ENCODE assay signal across 8 cellular contexts in the genomic region with DNA sequence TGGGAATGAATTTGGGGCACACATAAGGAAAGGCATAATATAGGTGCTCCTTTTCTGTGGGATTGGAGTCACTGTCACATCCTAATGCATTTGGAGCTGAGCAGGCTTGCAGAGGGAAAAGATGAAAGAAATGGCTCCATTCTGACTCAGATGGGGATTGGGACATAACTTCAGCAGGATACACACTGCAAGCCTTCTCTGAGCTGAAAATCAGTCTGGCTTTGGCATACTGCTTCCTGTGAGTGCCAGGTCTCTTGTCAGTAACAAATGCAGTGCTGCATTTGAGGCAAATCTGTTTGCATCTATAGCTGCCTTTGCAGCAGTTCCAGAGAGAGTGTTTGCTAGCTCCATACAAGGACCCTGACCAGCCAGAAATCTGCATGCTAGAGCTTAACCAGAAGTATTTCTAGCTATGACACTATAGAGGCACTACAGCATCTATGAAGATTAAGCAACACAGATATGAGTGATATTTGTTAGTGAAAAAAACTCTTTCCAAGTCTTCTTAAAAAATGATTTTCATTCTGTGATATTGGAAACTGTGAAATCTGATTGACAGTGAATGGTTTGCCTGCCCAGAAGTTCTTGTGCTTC.
DNase-seq lines count a peak whose midpoint lies in the region; ATAC-seq and TF ChIP-seq lines count a peak whose summit lies in the region.
"Not testable (repeated sequence)": the region's sequence is repeated elsewhere in the genome, so short reads cannot be mapped to it uniquely, and the experiment has no call there.

No MANE protein-coding gene starts in this region.

- not testable (repeated sequence) for H3K27me3 Mint-ChIP-seq in MCF 10A (ENCODE audit: insufficient read depth, unreplicated experiment)

- not testable (repeated sequence) for H4K8ac ChIP-seq in IMR-90 (ENCODE audit: low read depth in 2 of 2, low read length in 2 of 2)

- H3K27ac ChIP-seq in IMR-90 (ENCODE audit: insufficient read depth, low read length); RWPE2 (ENCODE audit: poor library complexity, severe bottlenecking): not testable (repeated sequence)

- H3K36me3 Mint-ChIP-seq in MCF 10A (ENCODE audit: insufficient read depth, unreplicated experiment) = not testable (repeated sequence)

- H3K18ac ChIP-seq in IMR-90 (ENCODE audit: low read depth, low read length) = not testable (repeated sequence)

- not testable (repeated sequence) for H4K5ac ChIP-seq in IMR-90 (ENCODE audit: low read depth, low read length)

- H2AK5ac ChIP-seq in IMR-90 (ENCODE audit: low read depth, low read length) = not testable (repeated sequence)

- H3K9me3 ChIP-seq in IMR-90 (ENCODE audit: control insufficient read depth, insufficient read depth, low read length); RWPE2 (ENCODE audit: severe bottlenecking): not testable (repeated sequence)

- not testable (repeated sequence) for H3K14ac ChIP-seq in IMR-90 (replicated peaks; ENCODE audit: low read depth, low read length)

- H3K79me1 ChIP-seq in IMR-90 (ENCODE audit: low read depth in 1 of 2, low read length in 2 of 2) = not testable (repeated sequence)

- not testable (repeated sequence) for H2BK5ac ChIP-seq in IMR-90 (ENCODE audit: low read depth, low read length, poor library complexity, severe bottlenecking)

- H3K4me3 ChIP-seq in IMR-90 (ENCODE audit: insufficient read depth, low read depth, low read length); RWPE2 (ENCODE audit: severe bottlenecking); epithelial cell of esophagus (ENCODE audit: low read length); fibroblast of pulmonary artery (replicated peaks; ENCODE audit: low read depth, low read length): not testable (repeated sequence)

- H3K4me2 ChIP-seq in IMR-90 (ENCODE audit: low read depth, low read length) = not testable (repeated sequence)

- not testable (repeated sequence) for H3K23ac ChIP-seq in IMR-90 (ENCODE audit: low read depth, low read length)

- H3K36me3 ChIP-seq in IMR-90 (ENCODE audit: control insufficient read depth, insufficient read depth, low read length); RWPE2 (ENCODE audit: low read depth): not testable (repeated sequence)

- not testable (repeated sequence) for H2BK20ac ChIP-seq in IMR-90 (ENCODE audit: low read depth, low read length)

- not testable (repeated sequence) for H3K4me1 Mint-ChIP-seq in MCF 10A (ENCODE audit: insufficient read depth, unreplicated experiment)

- not testable (repeated sequence) for H3K9ac ChIP-seq in IMR-90 (ENCODE audit: low read depth, low read length)

- intact Hi-C loops in IMR-90 (cut with micrococcal nuclease); MCF 10A (cut with micrococcal nuclease): not testable (repeated sequence)

- H3K4me1 ChIP-seq in IMR-90 (ENCODE audit: control insufficient read depth, insufficient read depth, low read length); RWPE2 (ENCODE audit: insufficient read depth, poor library complexity, severe bottlenecking): not testable (repeated sequence)

- not testable (repeated sequence) for TF ChIP-seq POLR2A in IMR-90 (IDR thresholded peaks at IDR 0.05; ENCODE audit: low read depth, low read length)

- not testable (repeated sequence) for H3K9me1 ChIP-seq in IMR-90 (ENCODE audit: insufficient read depth, low read length)

- H4K91ac ChIP-seq in IMR-90 (ENCODE audit: insufficient read depth, low read depth, low read length) = not testable (repeated sequence)

- CTCF ChIA-PET in IMR-90 (lab: Yijun Ruan, JAX); MCF 10A (lab: Yijun Ruan, JAX): not testable (repeated sequence)

- TF ChIP-seq CTCF in IMR-90 (conservative IDR thresholded peaks at IDR 0.05; ENCODE audit: low read depth, low read length); RWPE2 (IDR thresholded peaks at IDR 0.05; ENCODE audit: poor library complexity, severe bottlenecking); MCF 10A (IDR thresholded peaks at IDR 0.05; ENCODE audit: unreplicated experiment); epithelial cell of esophagus (IDR thresholded peaks at IDR 0.05; ENCODE audit: insufficient read depth, low read depth, low read length, missing control alignments); fibroblast of pulmonary artery (IDR thresholded peaks at IDR 0.05; ENCODE audit: low read length, missing control alignments): not testable (repeated sequence)

- in situ Hi-C loops in IMR-90 (cut with MboI; ENCODE audit: low sequenced_read_pairs) = not testable (repeated sequence)

- POLR2A ChIA-PET in IMR-90 (lab: Charles Lee; ENCODE audit: unreplicated experiment); MCF 10A (lab: Yijun Ruan, JAX): not testable (repeated sequence)

- H2AK9ac ChIP-seq in IMR-90 (replicated peaks; ENCODE audit: low read depth, low read length, poor library complexity) = not testable (repeated sequence)

- not testable (repeated sequence) for H3K4me3 Mint-ChIP-seq in MCF 10A (ENCODE audit: unreplicated experiment)

- not testable (repeated sequence) for H3K27ac Mint-ChIP-seq in MCF 10A (ENCODE audit: low read depth, unreplicated experiment)

- peak; percentile 63 for ATAC-seq in IMR-90 (ENCODE audit: low read depth)
- ATAC-seq in RWPE2 (ENCODE audit: low read depth) = peak; percentile 79

- H2BK15ac ChIP-seq in IMR-90 (ENCODE audit: low read depth, low read length) = not testable (repeated sequence)

- H4K20me1 ChIP-seq in IMR-90 (ENCODE audit: insufficient read depth, low read length) = not testable (repeated sequence)

- H3K27me3 ChIP-seq in IMR-90 (ENCODE audit: control insufficient read depth, insufficient read depth, low read length); RWPE2 (ENCODE audit: insufficient read depth, poor library complexity, severe bottlenecking): not testable (repeated sequence)

- H3K56ac ChIP-seq in IMR-90 (ENCODE audit: extremely low read depth, insufficient read depth, low read length) = not testable (repeated sequence)

- not testable (repeated sequence) for H3K4ac ChIP-seq in IMR-90 (ENCODE audit: low read depth, low read length)

- not testable (repeated sequence) for BruUV-seq in IMR-90 (replicated peaks; lab: Mats Ljungman, UMichigan); MCF 10A (replicated peaks; lab: Mats Ljungman, UMichigan)

- DNase-seq in EH (ENCODE audit: low read depth) (peak; percentile 47), IMR-90 (peak; percentile 16), MCF 10A (ENCODE audit: unreplicated experiment) (peak; percentile 54), epithelial cell of esophagus (ENCODE audit: low read depth) (peak; percentile 34), fibroblast of pulmonary artery (ENCODE audit: low read depth) (peak; percentile 50), kidney tubule cell (ENCODE audit: low spot score) (peak; percentile 1), stromal cell of bone marrow (ENCODE audit: low read depth) (peak; percentile 0)
- DNase-seq in RWPE2 (ENCODE audit: low spot score) = not testable (repeated sequence)

- not testable (repeated sequence) for TF ChIP-seq RAD21 in IMR-90 (IDR thresholded peaks at IDR 0.05; ENCODE audit: low read length)

- dilution Hi-C loops in IMR-90 (cut with HindIII; ENCODE audit: low sequenced_read_pairs, unreplicated experiment) = not testable (repeated sequence)

- H2BK120ac ChIP-seq in IMR-90 (ENCODE audit: low read depth, low read length) = not testable (repeated sequence)

- not testable (repeated sequence) for H3K9me3 Mint-ChIP-seq in MCF 10A (ENCODE audit: unreplicated experiment)

- not testable (repeated sequence) for H2AFZ ChIP-seq in IMR-90 (replicated peaks; ENCODE audit: low read length, poor library complexity)
